1 cellular context compared by ENCODE assay signal in the genomic region with DNA sequence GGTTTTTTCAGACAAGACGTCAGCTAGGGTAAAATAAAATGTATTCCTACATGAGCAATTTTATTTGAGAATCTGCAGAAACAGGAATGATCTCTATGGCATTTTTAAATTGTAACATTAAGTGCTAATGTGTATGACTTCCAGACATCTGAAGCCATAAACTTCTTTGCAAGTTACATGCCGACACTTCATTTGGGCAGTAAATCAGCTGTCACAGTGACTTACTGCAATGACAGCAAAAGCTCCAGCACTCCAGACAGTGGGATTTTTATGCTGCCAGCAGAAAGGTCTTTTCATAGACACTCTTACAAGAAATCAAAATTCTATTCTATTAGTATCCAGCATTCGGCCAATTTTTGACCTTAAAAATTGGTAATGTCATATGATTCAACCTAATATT.
TF ChIP-seq lines count a peak whose summit lies in the region.

No MANE protein-coding gene starts in this region.

TF ChIP-seq in K562, 482 proteins besides CTCF, POLR2A, EP300 and RAD21 (continued from another document):
- TF ChIP-seq, protein P1, sequence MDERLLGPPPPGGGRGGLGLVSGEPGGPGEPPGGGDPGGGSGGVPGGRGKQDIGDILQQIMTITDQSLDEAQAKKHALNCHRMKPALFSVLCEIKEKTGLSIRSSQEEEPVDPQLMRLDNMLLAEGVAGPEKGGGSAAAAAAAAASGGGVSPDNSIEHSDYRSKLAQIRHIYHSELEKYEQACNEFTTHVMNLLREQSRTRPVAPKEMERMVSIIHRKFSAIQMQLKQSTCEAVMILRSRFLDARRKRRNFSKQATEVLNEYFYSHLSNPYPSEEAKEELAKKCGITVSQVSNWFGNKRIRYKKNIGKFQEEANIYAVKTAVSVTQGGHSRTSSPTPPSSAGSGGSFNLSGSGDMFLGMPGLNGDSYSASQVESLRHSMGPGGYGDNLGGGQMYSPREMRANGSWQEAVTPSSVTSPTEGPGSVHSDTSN (CRISPR knock-in tag; IDR thresholded peaks at IDR 0.05; ENCODE audit: low read depth), result no peak
- TF ChIP-seq, protein P1 (tag; conservative IDR thresholded peaks at IDR 0.05; ENCODE audit: low read depth), result peak; percentile 94
- peak; percentile 33; the same call in 1 of the 2 replicates for TF ChIP-seq ELF1 (tag; IDR thresholded peaks at IDR 0.05)
- no peak for TF ChIP-seq ZNF76 (CRISPR knock-in tag; IDR thresholded peaks at IDR 0.05; ENCODE audit: borderline replicate concordance)
